In genomic region chr18:77161954-77162353, GRCh38 we compare ENCODE assay signal across 1 cellular context.
TF ChIP-seq lines count a peak whose summit lies in the region.

No MANE protein-coding gene starts in this region.

TF ChIP-seq in H1, 55 proteins besides CTCF, POLR2A, EP300 and RAD21 (continued from another document):
- TF ChIP-seq EZH2 (IDR thresholded peaks at IDR 0.05; ENCODE audit: low read depth, low read length, severe bottlenecking) (no peak), CREB1 (IDR thresholded peaks at IDR 0.05) (no peak)
